In the genomic region with DNA sequence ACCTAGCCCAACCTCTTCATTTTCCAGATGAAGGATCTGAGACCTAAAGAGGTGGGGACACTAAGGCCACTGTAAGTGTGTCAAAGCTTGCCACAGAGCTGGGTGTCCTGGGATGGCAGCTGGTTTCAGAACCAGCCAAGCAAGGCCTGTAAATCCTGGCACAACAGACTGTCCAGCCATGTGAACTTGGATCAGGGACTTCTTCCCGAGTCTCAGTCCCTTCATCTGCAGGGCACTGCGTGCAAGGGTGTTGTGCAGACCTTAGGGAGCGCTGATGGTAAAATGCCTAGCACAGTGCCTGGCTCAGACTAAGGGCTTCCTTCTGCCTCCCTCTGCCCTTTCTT, we compare ENCODE assay signal across 15 cellular contexts.
DNase-seq lines count a peak whose midpoint lies in the region; ATAC-seq, FAIRE-seq and TF ChIP-seq lines count a peak whose summit lies in the region.
"Had no signal": no experiment of that assay in that cellular context is flagged by ENCODE, and none has a peak within 500 bp of the region (broad histone marks: within the 10 kb centered on the region; RNA-seq: fewer than 3 reads in every experiment).

No MANE protein-coding gene starts in this region.

- FAIRE-seq in GM12892 (lab: Jason Lieb, UNC): no peak

- H2AFZ ChIP-seq in fibroblast of lung (ENCODE audit: low read length): peak overlapping the region; percentile 75
- H2AFZ ChIP-seq: neural progenitor cell had no signal

- in situ Hi-C loops in transverse colon (cut with MboI; ENCODE audit: low pct_ligation_motif_present in 1 of 4, low pct_unique_long_range_greater_than_20kb in 1 of 4, low sequenced_read_pairs in 3 of 4): no loop called here

- peak; percentile 2 for ATAC-seq in omental fat pad (ENCODE audit: low FRiP score)
- no peak for ATAC-seq in GM19452 (IDR thresholded peaks at IDR 0.05; ENCODE audit: unreplicated experiment)

- H3K27me3 ChIP-seq in fibroblast of lung (ENCODE audit: control insufficient read depth, insufficient read depth, low read length) (no peaks in the 10 kb centered on the region), transverse colon (no peaks in the 10 kb centered on the region)

- peak overlapping the region; percentile 87 for H3K27ac ChIP-seq in RWPE1
- H3K27ac ChIP-seq in fibroblast of lung (ENCODE audit: insufficient read depth, low read length): peak overlapping the region; percentile 93
- H3K27ac ChIP-seq in transverse colon: peak overlapping the region; percentile 33 to 73 (median 65)
- H3K27ac ChIP-seq: neural progenitor cell, SK-N-MC had no signal

- CTCF ChIA-PET in RWPE1 (lab: Yijun Ruan, JAX): interaction anchor here (0.6 kb wide), 1 partner anchor 266 kb away, joined by 4 read pairs; no protein-coding TSS in a partner anchor

- H3K4me3 ChIP-seq in fibroblast of lung (replicated peaks in 1 of 4; ENCODE audit: control extremely low read depth in 1 of 4, insufficient read depth in 1 of 4, low read depth in 3 of 4, low read length in 4 of 4) (no peak overlapping the region), transverse colon (no peak overlapping the region)
- H3K4me3 ChIP-seq: neural progenitor cell, SK-N-MC had no signal

- no peaks in the 10 kb centered on the region for H3K79me2 ChIP-seq in fibroblast of lung (ENCODE audit: control insufficient read depth, insufficient read depth, low read length)

- no peak for TF ChIP-seq CTCF in RWPE1 (conservative IDR thresholded peaks at IDR 0.05; ENCODE audit: low read depth)
- no peak for TF ChIP-seq CTCF in fibroblast of lung (conservative IDR thresholded peaks at IDR 0.05 in 1 of 2, IDR thresholded peaks at IDR 0.05 in 1 of 2; ENCODE audit: low read depth in 1 of 2, low read length in 2 of 2)
- no peak for TF ChIP-seq CTCF in omental fat pad (IDR thresholded peaks at IDR 0.05)
- TF ChIP-seq CTCF in transverse colon (IDR thresholded peaks at IDR 0.05): no peak
- no peak for TF ChIP-seq CTCF in GM20000 (IDR thresholded peaks at IDR 0.05; ENCODE audit: extremely low read depth, missing control alignments)

- no peak for TF ChIP-seq EP300 in transverse colon (IDR thresholded peaks at IDR 0.05; ENCODE audit: low read depth)

- POLR2A ChIA-PET in RWPE1 (lab: Yijun Ruan, JAX; ENCODE audit: low non-redundant PET): no interaction called here

- peak overlapping the region; percentile 48 for H3K4me2 ChIP-seq in fibroblast of lung (ENCODE audit: extremely low read depth, insufficient read depth, low read length)
- H3K4me2 ChIP-seq: neural progenitor cell had no signal

- H3K9me3 ChIP-seq in fibroblast of lung (ENCODE audit: control insufficient read depth, insufficient read depth, low read depth, low read length): no peaks in the 10 kb centered on the region
- no peaks in the 10 kb centered on the region for H3K9me3 ChIP-seq in transverse colon

- peak overlapping the region; percentile 8 for H3K9ac ChIP-seq in fibroblast of lung (ENCODE audit: insufficient read depth, low read length)
- H3K9ac ChIP-seq: neural progenitor cell had no signal

- no peak for DNase-seq in RWPE1 (ENCODE audit: low spot score)
- no peak for DNase-seq in fibroblast of lung (ENCODE audit: low read depth in 2 of 2)
- no peak for DNase-seq in omental fat pad (ENCODE audit: low spot score)
- DNase-seq in transverse colon: no peak
- DNase-seq in GM20000 (ENCODE audit: low spot score): no peak
- DNase-seq in GM12892 (ENCODE audit: insufficient read length): no peak
- DNase-seq in HUDEP-2 (lab: John Stamatoyannopoulos, UW; ENCODE audit: unreplicated experiment in 76 of 76): no peak
- DNase-seq: activated T-cell treated with anti-CD3 and anti-CD28 coated beads, Interleukin-2, amount 50 U/mL, for 24 hours; effector memory CD4-positive, alpha-beta T cell; KBM-7; NCI-H1930; stimulated activated CD4-positive, alpha-beta T cell treated with anti-CD3 and anti-CD28 coated beads, Interleukin-1b, Interleukin-23, amount 100 ng/mL, for 48 hours had no signal

- peaks cover 16% of the 10 kb centered on the region for H3K4me1 ChIP-seq in fibroblast of lung (ENCODE audit: control insufficient read depth, extremely low read depth, insufficient read depth, low read length)
- H3K4me1 ChIP-seq in transverse colon: peaks cover 0 to 4% (median 3%) of the 10 kb centered on the region in 4 donors

- 79 to 92% methylated on average over 2 to 3 of the region's 3 CpGs for WGBS in transverse colon (ENCODE audit: low coverage in 1 of 2), 2 donors

- TF ChIP-seq POLR2A in transverse colon (IDR thresholded peaks at IDR 0.05) (no peak), GM12892 (IDR thresholded peaks at IDR 0.05; ENCODE audit: low read depth, low read length) (no peak)

- no peaks in the 10 kb centered on the region for H3K36me3 ChIP-seq in fibroblast of lung (ENCODE audit: control insufficient read depth, insufficient read depth, low read length)
- H3K36me3 ChIP-seq in transverse colon: no peaks in the 10 kb centered on the region
- H3K36me3 ChIP-seq: neural progenitor cell had no signal

- intact Hi-C loops in transverse colon (cut with DNase I; ENCODE audit: low total_unique reads): no loop called here

- H4K20me1 ChIP-seq in fibroblast of lung (ENCODE audit: control insufficient read depth, extremely low read depth, insufficient read depth, low read length): no peaks in the 10 kb centered on the region
